ENCODE assay signal across 27 cellular contexts in the genomic region with DNA sequence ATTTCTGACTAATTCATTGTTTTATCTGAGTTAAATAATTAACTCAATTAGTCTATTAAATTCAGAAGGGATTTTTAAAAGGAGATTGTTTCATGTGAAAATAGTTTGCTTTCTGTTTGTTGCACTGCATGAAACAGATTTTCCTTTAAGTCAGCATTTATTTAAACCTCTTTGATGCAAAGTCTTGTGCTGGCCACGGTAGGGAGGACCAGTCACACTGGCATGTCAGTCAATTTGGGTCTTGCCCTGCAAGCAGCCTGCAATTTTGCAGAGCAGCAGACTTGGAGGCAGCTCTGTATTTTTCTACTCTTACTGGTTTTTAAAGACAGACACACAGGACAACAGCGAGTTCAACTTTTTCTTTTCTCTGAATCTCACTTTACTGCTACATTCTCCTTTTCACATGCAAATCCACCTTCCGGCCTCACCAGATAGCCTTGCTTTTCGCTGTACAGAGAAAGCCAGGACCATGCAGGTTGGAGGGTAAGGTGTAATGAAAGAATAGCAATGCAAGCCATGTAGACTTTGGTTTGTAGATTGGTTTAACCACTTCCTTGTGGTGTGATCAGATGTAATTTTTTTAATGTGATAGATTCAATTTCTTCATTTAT.
DNase-seq lines count a peak whose midpoint lies in the region; ATAC-seq, FAIRE-seq and TF ChIP-seq lines count a peak whose summit lies in the region.
"Had no signal": no experiment of that assay in that cellular context is flagged by ENCODE, and none has a peak within 500 bp of the region (broad histone marks: within the 10 kb centered on the region; RNA-seq: fewer than 3 reads in every experiment).

No MANE protein-coding gene starts in this region.

- H2AFZ ChIP-seq in K562 (ENCODE audit: low read depth, low read length), result no peak overlapping the region
- H2AFZ ChIP-seq in parathyroid adenoma, result peak overlapping the region; percentile 50

- H3K9ac ChIP-seq in HUES48 (ENCODE audit: low read depth, low read length), result no peak overlapping the region
- no peak overlapping the region for H3K9ac ChIP-seq in K562 (ENCODE audit: insufficient read depth in 1 of 2, low read depth in 2 of 2, low read length in 2 of 2)
- no peak overlapping the region for H3K9ac ChIP-seq in parathyroid adenoma
- H3K9ac ChIP-seq: KMS-11 had no signal

- BruUV-seq in K562 (replicated peaks; lab: Mats Ljungman, UMichigan), result no TSS peak

- 2% methylated on average over 4 of the region's 4 CpGs for WGBS in K562 (ENCODE audit: insufficient coverage, low coverage, missing lambda C conversion rate)

- H3K9me1 ChIP-seq in K562 (ENCODE audit: control insufficient read depth, insufficient read depth, low read length), result no peaks in the 10 kb centered on the region

- H3K36me3 ChIP-seq in HUES48 (ENCODE audit: control insufficient read depth, insufficient read depth, low read length) (no peaks in the 10 kb centered on the region), K562 (ENCODE audit: control insufficient read depth, insufficient read depth, low read length) (no peaks in the 10 kb centered on the region), parathyroid adenoma (ENCODE audit: control insufficient read depth, insufficient read depth, low read length) (no peaks in the 10 kb centered on the region)

- H3K27ac ChIP-seq in HUES48 (ENCODE audit: low read depth, low read length), result peak overlapping the region; percentile 51
- H3K27ac ChIP-seq in K562 (ENCODE audit: extremely low read depth, low read depth, low read length), result no peak overlapping the region
- H3K27ac ChIP-seq in parathyroid adenoma, result peak overlapping the region; percentile 70
- H3K27ac ChIP-seq: HL-60, KMS-11, RWPE1 had no signal

- FAIRE-seq in K562 (lab: Jason Lieb, UNC), result no peak
- FAIRE-seq: A204.1, GM12878 had no signal

- no peak for TF ChIP-seq CTCF in K562 (IDR thresholded peaks at IDR 0.05 in 2 of 3, conservative IDR thresholded peaks at IDR 0.05 in 1 of 3; ENCODE audit: insufficient read depth in 2 of 3, low read depth in 1 of 3, low read length in 3 of 3)
- no peak for TF ChIP-seq CTCF in parathyroid adenoma (IDR thresholded peaks at IDR 0.05)

- POLR2A ChIA-PET in K562 (lab: Yijun Ruan, JAX), result interaction anchor here (0.5 kb wide), 1 partner anchor 981 kb away, joined by 3 read pairs; no protein-coding TSS in a partner anchor

- intact Hi-C loops in K562 (cut with micrococcal nuclease), result no loop called here

- ATAC-seq in K562 (no peak), HG02885 (IDR thresholded peaks at IDR 0.05; ENCODE audit: poor library complexity, unreplicated experiment) (no peak), GM21515 (IDR thresholded peaks at IDR 0.05; ENCODE audit: unreplicated experiment) (no peak)
- ATAC-seq: GM12878, Panc1, T-cell had no signal

- TF ChIP-seq RAD21 in K562 (CRISPR knock-in tag; conservative IDR thresholded peaks at IDR 0.05 in 1 of 2, IDR thresholded peaks at IDR 0.05 in 1 of 2), result no peak

- H3K4me3 ChIP-seq in HUES48 (ENCODE audit: low read depth, low read length), result no peak overlapping the region; the same call in 1 of the 2 replicates
- H3K4me3 ChIP-seq in K562, result no peak overlapping the region
- H3K4me3 ChIP-seq in parathyroid adenoma (ENCODE audit: low read depth, low read length), result no peak overlapping the region
- H3K4me3 ChIP-seq: GM12878 had no signal

- no peak overlapping the region for H3K4me2 ChIP-seq in K562 (ENCODE audit: insufficient read depth, low read length)
- H3K4me2 ChIP-seq in parathyroid adenoma (ENCODE audit: low read length), result no peak overlapping the region
- H3K4me2 ChIP-seq: KMS-11 had no signal

- TF ChIP-seq EP300 in K562 (IDR thresholded peaks at IDR 0.05; ENCODE audit: low read length), result no peak

- DNase-seq in ELF-1 (ENCODE audit: low read depth, low spot score) (peak; percentile 32), K562 (ENCODE audit: extremely low read depth in 1 of 4, low spot score in 3 of 4) (no peak), superior temporal gyrus (ENCODE audit: extremely low spot score) (no peak)
- DNase-seq: C1 segment of cervical spinal cord; CD4-positive, alpha-beta memory T cell; COR-L47; GDM1; HCEC 1CT; IMR-90; NCI-H1048; NCI-H1417; NCI-H1694 treated with DMSO at 0.1 percent for 48 hours; NCI-H2081; NCI-H2227 treated with DMSO at 0.1 percent for 48 hours; NCI-H526 treated with DMSO at 0.1 percent for 48 hours; SHP77; T-cell had no signal

- in situ Hi-C loops in K562 (cut with MboI), result no loop called here

- no peaks in the 10 kb centered on the region for H4K20me1 ChIP-seq in K562 (replicated peaks; ENCODE audit: control insufficient read depth, insufficient read depth, low read length)

- no peak for TF ChIP-seq POLR2A in K562 (conservative IDR thresholded peaks at IDR 0.05)

- CTCF ChIA-PET in K562 (lab: Yijun Ruan, JAX; ENCODE audit: low intra/inter-chr PET ratio), result no interaction called here

- H3K79me2 ChIP-seq in K562 (ENCODE audit: control insufficient read depth, insufficient read depth, low read length), result no peaks in the 10 kb centered on the region
- H3K79me2 ChIP-seq in parathyroid adenoma, result no peaks in the 10 kb centered on the region

- H3K4me1 ChIP-seq in HUES48 (ENCODE audit: control insufficient read depth, insufficient read depth, low read length), result peaks cover 14% of the 10 kb centered on the region
- no peaks in the 10 kb centered on the region for H3K4me1 ChIP-seq in K562 (replicated peaks in 1 of 2; ENCODE audit: control insufficient read depth in 2 of 2, insufficient read depth in 2 of 2, low read length in 2 of 2)
- peaks cover 15% of the 10 kb centered on the region for H3K4me1 ChIP-seq in parathyroid adenoma

- H3K27me3 ChIP-seq in HUES48 (ENCODE audit: control insufficient read depth, insufficient read depth, low read length) (no peaks in the 10 kb centered on the region), K562 (ENCODE audit: control insufficient read depth in 2 of 2, insufficient read depth in 2 of 2, low read length in 2 of 2) (no peaks in the 10 kb centered on the region), parathyroid adenoma (ENCODE audit: control insufficient read depth, insufficient read depth, low read length) (no peaks in the 10 kb centered on the region)

- H3K9me3 ChIP-seq in HUES48 (ENCODE audit: control insufficient read depth, insufficient read depth, low read length) (no peaks in the 10 kb centered on the region), K562 (replicated peaks; ENCODE audit: control insufficient read depth, insufficient read depth, low read depth, low read length) (no peaks in the 10 kb centered on the region), parathyroid adenoma (ENCODE audit: control insufficient read depth, low read length) (no peaks in the 10 kb centered on the region)

TF ChIP-seq in K562, 482 proteins besides CTCF, POLR2A, EP300 and RAD21:
- TF ChIP-seq ZNF12 (CRISPR knock-in tag; IDR thresholded peaks at IDR 0.05) (no peak), ZNF316 (IDR thresholded peaks at IDR 0.05) (peak; percentile 19; the same call in 1 of the 2 replicates)
